ENCODE assay signal across 1 cellular context in the genomic region with DNA sequence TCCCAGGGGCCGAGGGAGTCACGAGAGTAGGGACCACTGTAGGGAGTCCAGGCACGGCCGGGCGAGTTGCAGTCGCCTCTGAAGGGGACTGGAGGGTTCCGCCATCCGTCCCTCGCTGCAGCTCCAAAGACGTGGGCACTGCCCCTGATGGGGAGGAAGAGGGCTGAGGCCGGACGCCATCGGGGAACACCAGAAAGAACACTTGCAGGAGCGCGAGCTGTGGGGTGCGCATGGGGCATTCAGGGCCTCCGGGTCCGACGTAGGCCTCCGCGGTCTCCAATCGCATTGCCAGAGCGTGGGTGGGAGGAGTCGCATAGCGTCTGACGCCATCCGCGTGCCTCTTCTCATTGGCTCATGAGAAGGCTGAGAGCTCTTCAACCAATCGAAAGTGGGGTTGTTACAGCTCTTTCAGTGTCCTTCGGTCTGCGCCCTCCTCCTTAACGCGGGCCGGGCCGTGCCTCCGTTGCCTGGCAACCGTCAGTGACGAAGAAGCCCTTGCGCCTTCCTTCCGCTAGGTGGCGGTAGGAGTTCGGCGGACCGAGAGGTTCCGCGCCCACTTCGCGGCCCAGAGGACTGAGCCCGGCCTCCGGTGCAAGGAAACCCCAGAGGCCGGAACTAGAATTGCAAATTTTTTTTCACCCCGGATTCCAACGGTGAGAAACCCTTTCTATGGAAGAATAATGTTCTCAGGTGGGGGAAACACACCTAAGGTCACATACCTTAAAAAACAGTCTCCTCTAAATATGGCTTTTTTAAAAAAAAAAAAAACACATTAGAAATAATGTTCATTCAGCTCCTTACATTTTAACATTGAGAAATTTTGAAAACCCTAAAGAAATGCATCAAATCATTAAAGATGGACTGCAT.
TF ChIP-seq lines count a peak whose summit lies in the region.

A gene with protein sequence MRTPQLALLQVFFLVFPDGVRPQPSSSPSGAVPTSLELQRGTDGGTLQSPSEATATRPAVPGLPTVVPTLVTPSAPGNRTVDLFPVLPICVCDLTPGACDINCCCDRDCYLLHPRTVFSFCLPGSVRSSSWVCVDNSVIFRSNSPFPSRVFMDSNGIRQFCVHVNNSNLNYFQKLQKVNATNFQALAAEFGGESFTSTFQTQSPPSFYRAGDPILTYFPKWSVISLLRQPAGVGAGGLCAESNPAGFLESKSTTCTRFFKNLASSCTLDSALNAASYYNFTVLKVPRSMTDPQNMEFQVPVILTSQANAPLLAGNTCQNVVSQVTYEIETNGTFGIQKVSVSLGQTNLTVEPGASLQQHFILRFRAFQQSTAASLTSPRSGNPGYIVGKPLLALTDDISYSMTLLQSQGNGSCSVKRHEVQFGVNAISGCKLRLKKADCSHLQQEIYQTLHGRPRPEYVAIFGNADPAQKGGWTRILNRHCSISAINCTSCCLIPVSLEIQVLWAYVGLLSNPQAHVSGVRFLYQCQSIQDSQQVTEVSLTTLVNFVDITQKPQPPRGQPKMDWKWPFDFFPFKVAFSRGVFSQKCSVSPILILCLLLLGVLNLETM (minus strand): TSS at position 260 of the 867 bp plus-strand sequence. CDS start 28 bp downstream, at position 232.

TF ChIP-seq in IMR-90, 13 proteins besides CTCF, POLR2A, EP300 and RAD21 (continued from another document):
- TF ChIP-seq SMC3 (IDR thresholded peaks at IDR 0.05; ENCODE audit: low read depth, low read length) (peak; percentile 93), RFX5 (IDR thresholded peaks at IDR 0.05; ENCODE audit: low read depth, low read length) (peak; percentile 46; the same call in 1 of the 2 replicates), CHD1 (IDR thresholded peaks at IDR 0.05; ENCODE audit: low read depth, low read length) (no peak), CEBPB (IDR thresholded peaks at IDR 0.05; ENCODE audit: low read depth, low read length) (no peak), MXI1 (IDR thresholded peaks at IDR 0.05; ENCODE audit: borderline replicate concordance, low read depth, low read length) (peak; percentile 88)
- TF ChIP-seq, protein P1, sequence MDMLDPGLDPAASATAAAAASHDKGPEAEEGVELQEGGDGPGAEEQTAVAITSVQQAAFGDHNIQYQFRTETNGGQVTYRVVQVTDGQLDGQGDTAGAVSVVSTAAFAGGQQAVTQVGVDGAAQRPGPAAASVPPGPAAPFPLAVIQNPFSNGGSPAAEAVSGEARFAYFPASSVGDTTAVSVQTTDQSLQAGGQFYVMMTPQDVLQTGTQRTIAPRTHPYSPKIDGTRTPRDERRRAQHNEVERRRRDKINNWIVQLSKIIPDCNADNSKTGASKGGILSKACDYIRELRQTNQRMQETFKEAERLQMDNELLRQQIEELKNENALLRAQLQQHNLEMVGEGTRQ (IDR thresholded peaks at IDR 0.05; ENCODE audit: low read depth, low read length) = no peak
